ENCODE assay signal across 23 cellular contexts in genomic region chr6:3939559-3939958, GRCh38.
DNase-seq lines count a peak whose midpoint lies in the region; ATAC-seq, FAIRE-seq and TF ChIP-seq lines count a peak whose summit lies in the region.
"Had no signal": no experiment of that assay in that cellular context is flagged by ENCODE, and none has a peak within 500 bp of the region (broad histone marks: within the 10 kb centered on the region; RNA-seq: fewer than 3 reads in every experiment).

No MANE protein-coding gene starts in this region.

- H3K79me2 ChIP-seq in HepG2 (ENCODE audit: insufficient read depth, low read length) (no peaks in the 10 kb centered on the region), K562 (ENCODE audit: control insufficient read depth, insufficient read depth, low read length) (no peaks in the 10 kb centered on the region), smooth muscle cell (ENCODE audit: low read depth) (no peaks in the 10 kb centered on the region)

- no peak overlapping the region for H3K4me3 ChIP-seq in HepG2 (replicated peaks in 1 of 3; ENCODE audit: insufficient read depth in 1 of 3, low read depth in 2 of 3, low read length in 3 of 3)
- H3K4me3 ChIP-seq in right lobe of liver = no peak overlapping the region
- no peak overlapping the region for H3K4me3 ChIP-seq in K562
- no peak overlapping the region for H3K4me3 ChIP-seq in smooth muscle cell
- H3K4me3 ChIP-seq: A549; BLaER1 treated with 17β-estradiol and CSF1 and Interleukin-3, amounts not matched to agents 10 nM and 100 nM; GM12878; GM23248 had no signal

- H3F3A ChIP-seq in smooth muscle cell (ENCODE audit: low read depth) = no peaks in the 10 kb centered on the region

- DNase-seq in HepG2 (ENCODE audit: low spot score) = no peak
- DNase-seq in right lobe of liver = no peak
- no peak for DNase-seq in K562 (ENCODE audit: extremely low read depth in 1 of 4, low spot score in 3 of 4)
- DNase-seq in smooth muscle cell (lab: John Stamatoyannopoulos, UW; ENCODE audit: unreplicated experiment) = no peak
- DNase-seq in islet precursor cell = no peak
- DNase-seq: 8988T; ACHN; AML-193; CD4-positive, alpha-beta T cell; CD8-positive, alpha-beta memory T cell; DMS 273 treated with DMSO at 0.1 percent for 48 hours; DMS79; EL; GDM1; GM23248; H9 had no signal

- H3K27me3 ChIP-seq in HepG2 (ENCODE audit: control insufficient read depth in 1 of 2, insufficient read depth in 2 of 2, low read length in 2 of 2) = peaks cover 0 to 45% of the 10 kb centered on the region in 2 experiments; a peak in 4 of 5 replicates
- no peaks in the 10 kb centered on the region for H3K27me3 ChIP-seq in right lobe of liver
- peaks cover 10 to 21% of the 10 kb centered on the region in 2 experiments; a peak in 4 of 5 replicates for H3K27me3 ChIP-seq in K562 (ENCODE audit: control insufficient read depth in 2 of 2, insufficient read depth in 2 of 2, low read length in 2 of 2)
- no peaks in the 10 kb centered on the region for H3K27me3 ChIP-seq in smooth muscle cell (ENCODE audit: low read depth)
- H3K27me3 ChIP-seq: BLaER1 treated with 17β-estradiol and CSF1 and Interleukin-3, amounts not matched to agents 10 nM and 100 nM had no signal

- H3K9ac ChIP-seq in HepG2 (ENCODE audit: insufficient read depth, low read depth, low read length) = no peak overlapping the region
- no peak overlapping the region for H3K9ac ChIP-seq in K562 (ENCODE audit: insufficient read depth in 1 of 2, low read depth in 2 of 2, low read length in 2 of 2)
- H3K9ac ChIP-seq in smooth muscle cell (ENCODE audit: low read depth) = no peak overlapping the region
- H3K9ac ChIP-seq: BLaER1 treated with 17β-estradiol and CSF1 and Interleukin-3, amounts not matched to agents 10 nM and 100 nM; GM23248 had no signal

- no peaks in the 10 kb centered on the region for H3K4me1 ChIP-seq in HepG2 (ENCODE audit: insufficient read depth, low read length)
- no peaks in the 10 kb centered on the region for H3K4me1 ChIP-seq in right lobe of liver
- H3K4me1 ChIP-seq in K562 (replicated peaks in 1 of 2; ENCODE audit: control insufficient read depth in 2 of 2, insufficient read depth in 2 of 2, low read length in 2 of 2) = peaks cover 0 to 6% of the 10 kb centered on the region in 2 experiments; a peak in 2 of 5 replicates
- H3K4me1 ChIP-seq in smooth muscle cell (ENCODE audit: low read depth) = no peaks in the 10 kb centered on the region
- H3K4me1 ChIP-seq: A549, BE2C had no signal

- H3K27ac ChIP-seq in HepG2 (ENCODE audit: extremely low read length, insufficient read depth, low read length) (no peak overlapping the region), right lobe of liver (no peak overlapping the region), K562 (ENCODE audit: extremely low read depth, low read depth, low read length) (no peak overlapping the region), smooth muscle cell (ENCODE audit: low read depth) (no peak overlapping the region)
- H3K27ac ChIP-seq: A549; BLaER1 treated with 17β-estradiol and CSF1 and Interleukin-3, amounts not matched to agents 10 nM and 100 nM; GM23248 had no signal

- TF ChIP-seq EP300 in HepG2 (IDR thresholded peaks at IDR 0.05; ENCODE audit: low read depth in 2 of 2, low read length in 2 of 2) (no peak), HepG2 (CRISPR knock-in tag; IDR thresholded peaks at IDR 0.05; ENCODE audit: borderline replicate concordance) (no peak), K562 (IDR thresholded peaks at IDR 0.05; ENCODE audit: low read length) (no peak)

- TF ChIP-seq POLR2A in HepG2 (IDR thresholded peaks at IDR 0.05; ENCODE audit: insufficient read depth in 1 of 2, low read depth in 2 of 2, low read length in 2 of 2) (no peak), right lobe of liver (IDR thresholded peaks at IDR 0.05) (no peak), K562 (conservative IDR thresholded peaks at IDR 0.05) (no peak)

- 23% methylated on average over 6 of the region's 6 CpGs for WGBS in HepG2 (ENCODE audit: low lambda C conversion rate)
- 0% methylated on average over 1 of the region's 6 CpGs for WGBS in right lobe of liver (ENCODE audit: insufficient coverage, low coverage, low lambda C conversion rate, missing lambda C conversion rate)
- 14% methylated on average over 4 of the region's 6 CpGs for WGBS in K562 (ENCODE audit: insufficient coverage, low coverage, missing lambda C conversion rate)
- 84% methylated on average over 6 of the region's 6 CpGs for WGBS in smooth muscle cell (ENCODE audit: low lambda C conversion rate)

- BruUV-seq in HepG2 (replicated peaks; lab: Mats Ljungman, UMichigan) (no TSS peak), K562 (replicated peaks; lab: Mats Ljungman, UMichigan) (no TSS peak)

- CTCF ChIA-PET in HepG2 (lab: Yijun Ruan, JAX; ENCODE audit: low intra/inter-chr PET ratio, low total read pairs) = no interaction called here
- CTCF ChIA-PET in K562 (lab: Yijun Ruan, JAX; ENCODE audit: low intra/inter-chr PET ratio) = no interaction called here

- in situ Hi-C loops in HepG2 (cut with HindIII; ENCODE audit: extremely low pct_ligation_motif_present, low pct_unique_long_range_greater_than_20kb) (no loop called here), K562 (cut with MboI) (no loop called here)

- H4K20me1 ChIP-seq in HepG2 (ENCODE audit: insufficient read depth, low read length) (no peaks in the 10 kb centered on the region), K562 (replicated peaks; ENCODE audit: control insufficient read depth, insufficient read depth, low read length) (no peaks in the 10 kb centered on the region), smooth muscle cell (ENCODE audit: low read depth) (no peaks in the 10 kb centered on the region)
- H4K20me1 ChIP-seq: BLaER1 treated with 17β-estradiol and CSF1 and Interleukin-3, amounts not matched to agents 10 nM and 100 nM had no signal

- no peak overlapping the region for H3K4me2 ChIP-seq in HepG2 (ENCODE audit: low read depth, low read length)
- H3K4me2 ChIP-seq in K562 (ENCODE audit: insufficient read depth, low read length) = no peak overlapping the region
- peak overlapping the region; percentile 6 for H3K4me2 ChIP-seq in smooth muscle cell
- H3K4me2 ChIP-seq: A549; BLaER1 treated with 17β-estradiol and CSF1 and Interleukin-3, amounts not matched to agents 10 nM and 100 nM had no signal

- H3K9me3 ChIP-seq in HepG2 (ENCODE audit: low read length) (no peaks in the 10 kb centered on the region), right lobe of liver (no peaks in the 10 kb centered on the region), K562 (replicated peaks; ENCODE audit: control insufficient read depth, insufficient read depth, low read depth, low read length) (no peaks in the 10 kb centered on the region), smooth muscle cell (replicated peaks; ENCODE audit: low read depth) (no peaks in the 10 kb centered on the region)
- H3K9me3 ChIP-seq: A549; BE2C; BLaER1 treated with 17β-estradiol and CSF1 and Interleukin-3, amounts not matched to agents 10 nM and 100 nM had no signal

- no peak overlapping the region for H2AFZ ChIP-seq in HepG2 (ENCODE audit: low read length)
- no peak overlapping the region for H2AFZ ChIP-seq in K562 (ENCODE audit: low read depth, low read length)
- H2AFZ ChIP-seq in smooth muscle cell (ENCODE audit: low read depth) = no peak overlapping the region
- H2AFZ ChIP-seq: GM23248 had no signal

- peak; percentile 63 for ATAC-seq in HepG2
- ATAC-seq in right lobe of liver = no peak
- peak; percentile 25; the same call in 2 of the 3 replicates for ATAC-seq in K562
- ATAC-seq in HG03469 (IDR thresholded peaks at IDR 0.05; ENCODE audit: unreplicated experiment) = no peak
- ATAC-seq: A549, GM12878 had no signal

- TF ChIP-seq RAD21 in HepG2 (CRISPR knock-in tag; IDR thresholded peaks at IDR 0.05) = no peak
- no peak for TF ChIP-seq RAD21 in K562 (CRISPR knock-in tag; conservative IDR thresholded peaks at IDR 0.05 in 1 of 2, IDR thresholded peaks at IDR 0.05 in 1 of 2)

- FAIRE-seq in HepG2 (lab: Jason Lieb, UNC) (no peak), K562 (lab: Jason Lieb, UNC) (no peak)
- FAIRE-seq: A549, D721Med, GM12878, GM19239 had no signal

- POLR2A ChIA-PET in HepG2 (lab: Yijun Ruan, JAX) (no interaction called here), K562 (lab: Yijun Ruan, JAX) (no interaction called here)

- H3K9me1 ChIP-seq in K562 (ENCODE audit: control insufficient read depth, insufficient read depth, low read length) = no peaks in the 10 kb centered on the region

- intact Hi-C loops in HepG2 (cut with micrococcal nuclease; ENCODE audit: unreplicated experiment) = no loop called here
- intact Hi-C loops in right lobe of liver (cut with DNase I) = no loop called here
- intact Hi-C loops in K562 (cut with micrococcal nuclease) = no loop called here

- TF ChIP-seq CTCF in HepG2 (CRISPR knock-in tag; IDR thresholded peaks at IDR 0.05) (peak; percentile 25; the same call in 1 of the 2 replicates), right lobe of liver (IDR thresholded peaks at IDR 0.05) (no peak), K562 (IDR thresholded peaks at IDR 0.05 in 2 of 3, conservative IDR thresholded peaks at IDR 0.05 in 1 of 3; ENCODE audit: insufficient read depth in 2 of 3, low read depth in 1 of 3, low read length in 3 of 3) (no peak), smooth muscle cell (IDR thresholded peaks at IDR 0.05; ENCODE audit: borderline replicate concordance, insufficient read depth, poor library complexity, severe bottlenecking) (no peak)

- H3K36me3 ChIP-seq in HepG2 (replicated peaks in 1 of 2; ENCODE audit: control insufficient read depth in 1 of 2, insufficient read depth in 2 of 2, low read length in 2 of 2) (no peaks in the 10 kb centered on the region), right lobe of liver (no peaks in the 10 kb centered on the region), K562 (ENCODE audit: control insufficient read depth, insufficient read depth, low read length) (no peaks in the 10 kb centered on the region), smooth muscle cell (ENCODE audit: low read depth) (no peaks in the 10 kb centered on the region)
- H3K36me3 ChIP-seq: BE2C; BLaER1 treated with 17β-estradiol and CSF1 and Interleukin-3, amounts not matched to agents 10 nM and 100 nM had no signal

TF ChIP-seq in HepG2, 621 proteins besides CTCF, POLR2A, EP300 and RAD21:
- TF ChIP-seq ZFP82 (CRISPR knock-in tag; IDR thresholded peaks at IDR 0.05; ENCODE audit: borderline replicate concordance) (no peak), STAG1 (CRISPR knock-in tag; IDR thresholded peaks at IDR 0.05) (peak; percentile 40)

TF ChIP-seq in K562, 482 proteins besides CTCF, POLR2A, EP300 and RAD21 (continues in another document):
- TF ChIP-seq CHCHD3 (CRISPR knock-in tag; IDR thresholded peaks at IDR 0.05) (no peak), ZNF586 (CRISPR knock-in tag; conservative IDR thresholded peaks at IDR 0.05) (no peak)

Comparison
In these comparisons a context has a peak if more than half of its experiments do, and no peak if none do; other contexts are left out.
1. ATAC-seq: peak in HepG2 (single experiment) and K562 (single experiment); none in right lobe of liver (0 of 4) and HG03469 (single experiment).
2. Of the 241 proteins assayed by ChIP-seq in both HepG2 and K562: peak only in HepG2: CTCF and STAG1; only in K562: none; in both: none; in neither: 239.